Comparison of ENCODE assay signal across 5 cellular contexts in genomic region chr3:110210261-110210660, GRCh38.
"Had no signal": no experiment of that assay in that cellular context is flagged by ENCODE, and none has a peak within 500 bp of the region (broad histone marks: within the 10 kb centered on the region; RNA-seq: fewer than 3 reads in every experiment).

No MANE protein-coding gene starts in this region.

- ATAC-seq: HepG2, K562 had no signal

- H3K27ac ChIP-seq: HL-60 had no signal

- DNase-seq: IMR-90, KBM-7 had no signal

- H3K4me3 ChIP-seq: K562 had no signal
